In the genomic region with DNA sequence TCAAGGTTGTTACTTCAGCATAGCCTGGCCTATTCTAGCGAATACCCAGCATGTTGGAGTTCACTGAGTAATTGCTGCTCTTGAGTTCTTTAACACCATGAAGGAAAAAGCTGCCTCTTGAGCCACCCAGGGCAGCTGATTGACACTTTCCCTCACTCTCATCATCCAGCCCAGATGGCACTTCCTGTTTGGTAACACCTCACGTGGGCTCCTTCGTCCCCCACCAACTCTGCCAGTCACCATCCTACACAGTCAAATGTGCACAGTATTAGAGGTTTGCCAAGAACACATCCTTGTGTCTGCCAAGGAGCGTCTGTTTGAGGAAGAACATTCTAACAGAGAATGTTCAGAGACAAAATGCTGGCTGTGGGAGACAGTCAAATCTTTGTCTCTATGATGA, we compare ENCODE assay signal across 13 cellular contexts.
DNase-seq lines count a peak whose midpoint lies in the region; ATAC-seq and TF ChIP-seq lines count a peak whose summit lies in the region.
"Had no signal": no experiment of that assay in that cellular context is flagged by ENCODE, and none has a peak within 500 bp of the region (broad histone marks: within the 10 kb centered on the region; RNA-seq: fewer than 3 reads in every experiment).

No MANE protein-coding gene starts in this region.

- H3K4me3 Mint-ChIP-seq in CD4-positive, alpha-beta memory T cell = peak overlapping the region in 4 of 8 donors; percentile 51 to 85 (median 65)
- peak overlapping the region; percentile 49 for H3K4me3 Mint-ChIP-seq in natural killer cell
- H3K4me3 Mint-ChIP-seq: neural crest cell had no signal

- H3K27me3 Mint-ChIP-seq in CD4-positive, alpha-beta memory T cell = no peaks in the 10 kb centered on the region
- peaks cover 0 to 4% of the 10 kb centered on the region in 2 donors for H3K27me3 Mint-ChIP-seq in natural killer cell (ENCODE audit: low read depth in 2 of 2)

- no peaks in the 10 kb centered on the region for H3K9me3 Mint-ChIP-seq in CD4-positive, alpha-beta memory T cell
- H3K9me3 Mint-ChIP-seq in natural killer cell = no peaks in the 10 kb centered on the region

- no peak overlapping the region for H3K4me3 ChIP-seq in CD4-positive, alpha-beta memory T cell (ENCODE audit: low read length in 2 of 2)
- H3K4me3 ChIP-seq: cardiac muscle cell had no signal

- ATAC-seq in natural killer cell = peak; percentile 34 to 65 (median 44)

- H3K27ac Mint-ChIP-seq in CD4-positive, alpha-beta memory T cell = peak overlapping the region; percentile 93 to 97 (median 95)
- H3K27ac Mint-ChIP-seq in natural killer cell = peak overlapping the region; percentile 74 to 85

- peaks cover 65 to 92% (median 85%) of the 10 kb centered on the region in 4 donors for H3K4me1 Mint-ChIP-seq in CD4-positive, alpha-beta memory T cell
- peaks cover 85 to 93% of the 10 kb centered on the region in 2 donors for H3K4me1 Mint-ChIP-seq in natural killer cell

- DNase-seq in CD4-positive, alpha-beta memory T cell = peak in 2 of 5 donors; percentile 26 to 56
- peak; percentile 25 for DNase-seq in NAMALWA (ENCODE audit: low spot score)
- peak in 30 of 58 donors; percentile 10 to 68 (median 35) for DNase-seq in anterior cingulate cortex (lab: John Stamatoyannopoulos, UW)
- peak; percentile 46 for DNase-seq in natural killer cell
- DNase-seq in AG20443 (ENCODE audit: low spot score) = no peak
- DNase-seq in NCI-H146 (lab: John Stamatoyannopoulos, UW) = no peak
- DNase-seq in activated effector memory CD4-positive, alpha-beta T cell treated with Interleukin-2 at 50 U/mL for 16 hours = no peak
- DNase-seq in NCI-H2081 treated with DMSO at 0.1 percent for 48 hours (lab: John Stamatoyannopoulos, UW) = no peak
- DNase-seq: EL, foreskin melanocyte, NCI-H774 had no signal

- H3K9me3 ChIP-seq in CD4-positive, alpha-beta memory T cell (ENCODE audit: control insufficient read depth in 1 of 2, low read length in 2 of 2) = no peaks in the 10 kb centered on the region

- no peaks in the 10 kb centered on the region for H3K36me3 Mint-ChIP-seq in CD4-positive, alpha-beta memory T cell
- H3K36me3 Mint-ChIP-seq in natural killer cell = no peaks in the 10 kb centered on the region

- H3K27ac ChIP-seq in CD4-positive, alpha-beta memory T cell (ENCODE audit: low read depth, low read length) = peak overlapping the region; percentile 39
- H3K27ac ChIP-seq: cardiac muscle cell had no signal

- POLR2A ChIA-PET in CD4-positive, alpha-beta memory T cell (lab: Charles Lee; ENCODE audit: partially characterized antibody) = interaction anchor here (0.9 to 10.8 kb wide), 7 partner anchors 10 to 540 kb away, joined by 3 to 144 read pairs (median 4); a partner anchor contains a TSS

- CTCF ChIA-PET in CD4-positive, alpha-beta memory T cell (lab: Charles Lee; ENCODE audit: partially characterized antibody) = interaction anchor here (1.7 to 2.0 kb wide), 2 partner anchors 9 to 379 kb away, joined by 8 to 10 read pairs; a partner anchor contains a TSS

- no peaks in the 10 kb centered on the region for H3K36me3 ChIP-seq in CD4-positive, alpha-beta memory T cell (ENCODE audit: insufficient read depth, low read length)
- H3K36me3 ChIP-seq: cardiac muscle cell had no signal

- peaks cover 96% of the 10 kb centered on the region for H3K4me1 ChIP-seq in CD4-positive, alpha-beta memory T cell (ENCODE audit: insufficient read depth, low read length)

- intact Hi-C loops in CD4-positive, alpha-beta memory T cell (cut with micrococcal nuclease) = no loop called here
- intact Hi-C loops in natural killer cell (cut with micrococcal nuclease) = loop anchor here (1.0 to 10.0 kb wide), 5 partner anchors 40 to 380 kb away; no protein-coding TSS in a partner anchor

- no peak for TF ChIP-seq CTCF in natural killer cell (IDR thresholded peaks at IDR 0.05)

- H3K27me3 ChIP-seq in CD4-positive, alpha-beta memory T cell (ENCODE audit: insufficient read depth, low read length) = no peaks in the 10 kb centered on the region
- H3K27me3 ChIP-seq: cardiac muscle cell had no signal

Comparison
In these comparisons a context has a peak if more than half of its experiments do, and no peak if none do; other contexts are left out.
1. DNase-seq: peak in NAMALWA (single experiment), anterior cingulate cortex (30 of 58) and natural killer cell (single experiment); none in AG20443 (single experiment), NCI-H146 (single experiment), activated effector memory CD4-positive, alpha-beta T cell treated with Interleukin-2 at 50 U/mL for 16 hours (single experiment) and NCI-H2081 treated with DMSO at 0.1 percent for 48 hours (single experiment).